Comparison of ENCODE assay signal across 11 cellular contexts in the genomic region with DNA sequence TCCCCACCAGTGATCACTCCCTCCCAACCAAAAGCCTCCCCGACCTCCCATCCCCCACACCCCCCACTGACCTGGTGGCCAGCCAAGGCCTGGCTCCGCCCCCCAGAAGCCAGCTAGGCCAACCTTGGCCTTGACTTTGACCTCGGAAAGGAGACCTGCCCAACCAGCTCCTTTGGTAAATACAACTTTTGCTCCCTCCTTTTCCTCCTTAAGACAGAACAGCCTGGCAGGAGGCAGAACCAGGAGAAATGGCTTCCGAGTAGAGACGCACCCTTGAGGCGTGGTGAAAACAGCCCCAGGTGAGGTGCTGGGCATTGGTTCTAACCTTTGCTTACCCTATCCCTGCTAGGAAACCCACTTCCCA. TPM values are rescaled to one million over a fixed set of nuclear protein-coding genes. Genes with fewer than 3 reads are reported as not detected.
A peak's percentile ranks its signal among the peaks of the same experiment; 100 is the strongest.
DNase-seq lines count a peak whose midpoint lies in the region; ATAC-seq and TF ChIP-seq lines count a peak whose summit lies in the region.
"Had no signal": no experiment of that assay in that cellular context is flagged by ENCODE, and none has a peak within 500 bp of the region (broad histone marks: within the 10 kb centered on the region; RNA-seq: fewer than 3 reads in every experiment).

No MANE protein-coding gene starts in this region.

- no peaks in the 10 kb centered on the region for H3K79me2 ChIP-seq in mammary epithelial cell (ENCODE audit: insufficient read depth, low read length)

- intact Hi-C loops in mammary epithelial cell (cut with micrococcal nuclease), result no loop called here
- intact Hi-C loops in mucosa of descending colon (cut with DNase I, micrococcal nuclease), result no loop called here
- intact Hi-C loops in upper lobe of right lung (cut with DNase I), result no loop called here

- ATAC-seq in mucosa of descending colon (peak; percentile 79), upper lobe of right lung (peak; percentile 66), GM21619 (IDR thresholded peaks at IDR 0.05; ENCODE audit: unreplicated experiment) (no peak), HG02642 (IDR thresholded peaks at IDR 0.05; ENCODE audit: poor library complexity, unreplicated experiment) (no peak), HG03378 (IDR thresholded peaks at IDR 0.05; ENCODE audit: unreplicated experiment) (no peak)

- H3K36me3 ChIP-seq in mammary epithelial cell (ENCODE audit: insufficient read depth, low read length), result no peaks in the 10 kb centered on the region
- H3K36me3 ChIP-seq in duodenal mucosa (ENCODE audit: control insufficient read depth in 1 of 2, insufficient read depth in 2 of 2, low read length in 2 of 2), result peaks cover 5 to 11% of the 10 kb centered on the region in 2 donors
- H3K36me3 ChIP-seq in mucosa of descending colon (ENCODE audit: low read depth), result no peaks in the 10 kb centered on the region
- H3K36me3 ChIP-seq in upper lobe of right lung, result no peaks in the 10 kb centered on the region

- no TSS peak for BruUV-seq in mammary epithelial cell (replicated peaks; lab: Mats Ljungman, UMichigan)

- H3K27me3 ChIP-seq in mammary epithelial cell (ENCODE audit: insufficient read depth, low read length), result no peaks in the 10 kb centered on the region
- H3K27me3 ChIP-seq in duodenal mucosa (ENCODE audit: control insufficient read depth in 1 of 2, insufficient read depth in 2 of 2, low read length in 2 of 2), result no peaks in the 10 kb centered on the region
- H3K27me3 ChIP-seq in upper lobe of right lung, result no peaks in the 10 kb centered on the region

- no peaks in the 10 kb centered on the region for H3K9me3 ChIP-seq in mammary epithelial cell (replicated peaks; ENCODE audit: insufficient read depth, low read length)
- H3K9me3 ChIP-seq in duodenal mucosa (ENCODE audit: control insufficient read depth in 1 of 2, low read length in 2 of 2), result no peaks in the 10 kb centered on the region
- no peaks in the 10 kb centered on the region for H3K9me3 ChIP-seq in mucosa of descending colon
- no peaks in the 10 kb centered on the region for H3K9me3 ChIP-seq in upper lobe of right lung
- H3K9me3 ChIP-seq: HAP-1 had no signal

- H3K4me1 ChIP-seq in mammary epithelial cell (ENCODE audit: insufficient read depth, low read length) (peaks cover 6% of the 10 kb centered on the region), duodenal mucosa (ENCODE audit: control insufficient read depth in 1 of 2, insufficient read depth in 2 of 2, low read length in 2 of 2) (peaks cover 60 to 75% of the 10 kb centered on the region in 2 donors), mucosa of descending colon (ENCODE audit: low read depth) (peaks cover 31% of the 10 kb centered on the region), upper lobe of right lung (peaks cover 26% of the 10 kb centered on the region)

- H3K27ac ChIP-seq in mammary epithelial cell (ENCODE audit: insufficient read depth, low read depth, low read length) (no peak overlapping the region), duodenal mucosa (ENCODE audit: low read depth, low read length) (peak overlapping the region; percentile 88), upper lobe of right lung (peak overlapping the region; percentile 63)

- H3K4me3 ChIP-seq in mammary epithelial cell (replicated peaks in 1 of 3; ENCODE audit: insufficient read depth in 1 of 3, low read depth in 2 of 3, low read length in 3 of 3) (no peak overlapping the region), duodenal mucosa (ENCODE audit: low read depth in 1 of 2, low read length in 2 of 2) (peak overlapping the region; percentile 17), mucosa of descending colon (no peak overlapping the region), upper lobe of right lung (no peak overlapping the region)
- H3K4me3 ChIP-seq: HAP-1 had no signal

- H3K4me2 ChIP-seq in mammary epithelial cell (ENCODE audit: insufficient read depth, low read depth, low read length), result no peak overlapping the region

- DNase-seq in T47D (ENCODE audit: low read depth in 1 of 2, low spot score in 1 of 2) (peak; percentile 42 to 87), mammary epithelial cell (no peak), mucosa of descending colon (peak; percentile 76 to 90 (median 88)), upper lobe of right lung (no peak)
- DNase-seq: caudate nucleus; stimulated activated CD4-positive, alpha-beta T cell treated with anti-CD3 and anti-CD28 coated beads, Interleukin-15, amount 100 ng/mL, for 24 hours had no signal

- dilution Hi-C loops in mammary epithelial cell (cut with HindIII; ENCODE audit: low sequenced_read_pairs), result loop anchor here (5.0 kb wide), 1 partner anchor 80 kb away; no protein-coding TSS in a partner anchor

- in situ Hi-C loops in T47D (cut with HindIII; ENCODE audit: low pct_unique_long_range_greater_than_20kb, low sequenced_read_pairs) (no loop called here), mammary epithelial cell (cut with MboI; ENCODE audit: low sequenced_read_pairs in 2 of 2) (no loop called here)

- no peak for TF ChIP-seq CTCF in mammary epithelial cell (conservative IDR thresholded peaks at IDR 0.05 in 1 of 2, IDR thresholded peaks at IDR 0.05 in 1 of 2; ENCODE audit: extremely low read depth in 1 of 2, insufficient read depth in 1 of 2, low read depth in 1 of 2, low read length in 2 of 2)
- no peak for TF ChIP-seq CTCF in mucosa of descending colon (IDR thresholded peaks at IDR 0.05)
- no peak for TF ChIP-seq CTCF in upper lobe of right lung (IDR thresholded peaks at IDR 0.05)

- H2AFZ ChIP-seq in mammary epithelial cell (ENCODE audit: low read depth, low read length), result no peak overlapping the region

- no peak overlapping the region for H3K9ac ChIP-seq in mammary epithelial cell (ENCODE audit: insufficient read depth, low read length)
- peak overlapping the region; percentile 28 to 48 for H3K9ac ChIP-seq in duodenal mucosa (ENCODE audit: low read depth in 1 of 2, low read length in 2 of 2)

- CTCF ChIA-PET in mammary epithelial cell (lab: Charles Lee; ENCODE audit: low non-redundant PET), result no interaction called here

- no peaks in the 10 kb centered on the region for H4K20me1 ChIP-seq in mammary epithelial cell (ENCODE audit: insufficient read depth, low read length)

- 88% methylated on average over 5 of the region's 6 CpGs for WGBS in mammary epithelial cell (ENCODE audit: low coverage, missing lambda C conversion rate)

RNA-seq across cellular contexts. Expression of a gene that starts 27.0 kb away (rescaled TPM):
- 1 to 10 TPM; 5.8 to 5.9 TPM for total RNA-seq in mammary epithelial cell
- polyA plus RNA-seq in mammary epithelial cell, result 4.5 TPM
- polyA minus RNA-seq in mammary epithelial cell, result 7.5 TPM
- 100 to 1,000 TPM in 1 of 3 donors, 10 to 100 TPM in 2; 67.0 to 120 (median 99.6) TPM for total RNA-seq in mucosa of descending colon
- 43.6 TPM for total RNA-seq in upper lobe of right lung

Comparison
In these comparisons a context has a peak if more than half of its experiments do, and no peak if none do; other contexts are left out.
1. DNase-seq: peak in T47D (2 of 2) and mucosa of descending colon (3 of 3); none in mammary epithelial cell (single experiment) and upper lobe of right lung (single experiment).
2. H3K4me3 ChIP-seq: peak in duodenal mucosa (2 of 2); none in mammary epithelial cell (0 of 3), mucosa of descending colon (single experiment) and upper lobe of right lung (single experiment).
3. ATAC-seq: peak in mucosa of descending colon (single experiment) and upper lobe of right lung (single experiment); none in GM21619 (single experiment), HG02642 (single experiment) and HG03378 (single experiment).